In genomic region chr2:229921101-229921891, GRCh38 we compare ENCODE assay signal across 8 cellular contexts. TPM values are rescaled to one million over a fixed set of nuclear protein-coding genes. Genes with fewer than 3 reads are reported as not detected.
DNase-seq lines count a peak whose midpoint lies in the region; ATAC-seq and TF ChIP-seq lines count a peak whose summit lies in the region.

No MANE protein-coding gene starts in this region.

- TF ChIP-seq POLR2A in ovary (IDR thresholded peaks at IDR 0.05) (no peak), tibial nerve (IDR thresholded peaks at IDR 0.05) (peak in 1 of 2 donors; percentile 20)

- ATAC-seq in GM21381 (IDR thresholded peaks at IDR 0.05; ENCODE audit: unreplicated experiment), result peak; percentile 23
- ATAC-seq in RWPE2 (ENCODE audit: low read depth), result peak; percentile 57
- ATAC-seq in activated naive CD4-positive, alpha-beta T cell treated with anti-CD3 and anti-CD28 coated beads, Interleukin-2, amount 50 U/mL, for 72 hours, result peak; percentile 14 to 25
- peak; percentile 60 for ATAC-seq in Right ventricle myocardium inferior

- peak; percentile 82 for DNase-seq in DMS 273 (lab: John Stamatoyannopoulos, UW; ENCODE audit: unreplicated experiment)
- DNase-seq in HT1080 (ENCODE audit: low read depth), result peak; percentile 62
- peak; percentile 77 for DNase-seq in RWPE2 (ENCODE audit: low spot score)
- peak in 1 of 2 donors; percentile 79 for DNase-seq in activated naive CD4-positive, alpha-beta T cell treated with anti-CD3 and anti-CD28 coated beads, Interleukin-2, amount 50 U/mL, for 72 hours (ENCODE audit: low spot score in 2 of 2)
- peak; percentile 80 for DNase-seq in Right ventricle myocardium inferior (ENCODE audit: missing footprints)
- peak; percentile 77 to 85 (median 79) for DNase-seq in ovary
- peak; percentile 38 to 51 for DNase-seq in tibial nerve (ENCODE audit: low spot score in 2 of 2)

- no peaks in the 10 kb centered on the region for H3K4me1 ChIP-seq in RWPE2 (ENCODE audit: insufficient read depth, poor library complexity, severe bottlenecking)
- peaks cover 5% of the 10 kb centered on the region for H3K4me1 ChIP-seq in ovary (ENCODE audit: insufficient read depth)
- H3K4me1 ChIP-seq in tibial nerve, result peaks cover 0 to 37% (median 18%) of the 10 kb centered on the region in 4 donors

- H3K36me3 ChIP-seq in RWPE2 (ENCODE audit: low read depth) (peaks cover 18% of the 10 kb centered on the region), ovary (no peaks in the 10 kb centered on the region), tibial nerve (peaks cover 0 to 9% (median 0%) of the 10 kb centered on the region in 3 donors)

- TF ChIP-seq CTCF in RWPE2 (IDR thresholded peaks at IDR 0.05; ENCODE audit: poor library complexity, severe bottlenecking) (no peak), ovary (IDR thresholded peaks at IDR 0.05) (no peak), tibial nerve (IDR thresholded peaks at IDR 0.05) (no peak)

- WGBS in ovary, 3 donors, result 1% methylated on average over 44 to 59 of the region's 60 CpGs
- 0 to 1% methylated on average over 35 to 43 of the region's 60 CpGs for WGBS in tibial nerve, 2 donors

- H3K27me3 ChIP-seq in RWPE2 (ENCODE audit: insufficient read depth, poor library complexity, severe bottlenecking), result no peaks in the 10 kb centered on the region
- no peaks in the 10 kb centered on the region for H3K27me3 ChIP-seq in ovary
- H3K27me3 ChIP-seq in tibial nerve, result no peaks in the 10 kb centered on the region

- H3K36me3 Mint-ChIP-seq in activated naive CD4-positive, alpha-beta T cell treated with anti-CD3 and anti-CD28 coated beads, Interleukin-2, amount 50 U/mL, for 72 hours, result peaks cover 25 to 36% of the 10 kb centered on the region in 2 donors

- H3K9me3 Mint-ChIP-seq in activated naive CD4-positive, alpha-beta T cell treated with anti-CD3 and anti-CD28 coated beads, Interleukin-2, amount 50 U/mL, for 72 hours, result no peaks in the 10 kb centered on the region

- intact Hi-C loops in Right ventricle myocardium inferior (cut with DNase I), result loop anchor here (2.0 kb wide), 1 partner anchor 120 kb away; no protein-coding TSS in a partner anchor
- intact Hi-C loops in ovary (cut with DNase I), result loop anchor here in 2 of 4 donors (10.0 kb wide), 1 partner anchor 116 kb away; no protein-coding TSS in a partner anchor

- peak overlapping the region; percentile 99 to 100 for H3K27ac Mint-ChIP-seq in activated naive CD4-positive, alpha-beta T cell treated with anti-CD3 and anti-CD28 coated beads, Interleukin-2, amount 50 U/mL, for 72 hours

- peak overlapping the region; percentile 83 for H3K27ac ChIP-seq in RWPE2 (ENCODE audit: poor library complexity, severe bottlenecking)
- peak overlapping the region; percentile 83 to 93 for H3K27ac ChIP-seq in ovary
- H3K27ac ChIP-seq in tibial nerve, result peak overlapping the region; percentile 94 to 99 (median 95)

- H3K9me3 ChIP-seq in RWPE2 (ENCODE audit: severe bottlenecking), result no peaks in the 10 kb centered on the region
- H3K9me3 ChIP-seq in ovary, result no peaks in the 10 kb centered on the region
- no peaks in the 10 kb centered on the region for H3K9me3 ChIP-seq in tibial nerve

- H3K4me3 ChIP-seq in RWPE2 (ENCODE audit: severe bottlenecking) (peak overlapping the region; percentile 90), ovary (peak overlapping the region; percentile 82), tibial nerve (peak overlapping the region; percentile 69 to 97 (median 96))

- TF ChIP-seq EP300 in ovary (IDR thresholded peaks at IDR 0.05), result peak; percentile 9
- peak in 1 of 2 donors; percentile 38 for TF ChIP-seq EP300 in tibial nerve (IDR thresholded peaks at IDR 0.05)

RNA-seq across cellular contexts. Expression of gene TRIP12, which starts 0.5 kb away (rescaled TPM):
- 149 and 179 TPM in 2 replicates for total RNA-seq in HT1080 (2014; rRNA removed; shearing (Covaris generic))
- polyA plus RNA-seq in HT1080 (2015; cell fraction: cytosol; rRNA removed), result 43.6 and 66.3 TPM in 2 replicates
- 148 and 167 TPM in 2 replicates for polyA plus RNA-seq in HT1080 (2015; cell fraction: nucleus; rRNA removed)
- total RNA-seq in activated naive CD4-positive, alpha-beta T cell treated with anti-CD3 and anti-CD28 coated beads, Interleukin-2, amount 50 U/mL, for 72 hours, result 100 to 1,000 TPM; 213 to 262 TPM
- total RNA-seq in Right ventricle myocardium inferior (180 TPM), ovary (100 to 1,000 TPM; 134 to 221 (median 202) TPM), tibial nerve (100 to 1,000 TPM; 190 to 210 (median 202) TPM)
- polyA plus RNA-seq in ovary, result 100 to 1,000 TPM in 1 of 2 donors, 10 to 100 TPM in 1; 30.4 to 103 TPM

RNA-seq across cellular contexts. Expression of gene FBXO36, which starts 1.0 kb away (rescaled TPM):
- total RNA-seq in HT1080 (2014; rRNA removed; shearing (Covaris generic)), result 0.42 and 0.43 TPM in 2 replicates
- polyA plus RNA-seq in HT1080 (2015; cell fraction: cytosol; rRNA removed), result 1.9 and 2.0 TPM in 2 replicates
- 1.0 and 2.5 TPM in 2 replicates for polyA plus RNA-seq in HT1080 (2015; cell fraction: nucleus; rRNA removed)
- 1 to 10 TPM in 1 of 2 donors, under 1 TPM in 1; 0.91 to 1.3 TPM for total RNA-seq in activated naive CD4-positive, alpha-beta T cell treated with anti-CD3 and anti-CD28 coated beads, Interleukin-2, amount 50 U/mL, for 72 hours
- total RNA-seq in Right ventricle myocardium inferior (0.62 TPM), ovary (1 to 10 TPM; 1.5 to 8.4 (median 4.4) TPM), tibial nerve (1 to 10 TPM; 2.7 to 7.3 (median 4.2) TPM)
- 1 to 10 TPM; 2.9 to 3.3 TPM for polyA plus RNA-seq in ovary
